In genomic region chr17:39197380-39198185, GRCh38 we compare ENCODE assay signal across 8 cellular contexts. TPM values are rescaled to one million over a fixed set of nuclear protein-coding genes. Genes with fewer than 3 reads are reported as not detected.
DNase-seq lines count a peak whose midpoint lies in the region; ATAC-seq and TF ChIP-seq lines count a peak whose summit lies in the region.

TSS of gene CACNB1 (minus strand) at chr17:39197669. CDS start at chr17:39197495, 174 bp downstream.

- peaks cover 35% of the 10 kb centered on the region for H3K4me1 Mint-ChIP-seq in Calu3 (ENCODE audit: low read depth, unreplicated experiment)

- H4K20me1 ChIP-seq in PC-9 (ENCODE audit: insufficient read depth) = peaks cover 15% of the 10 kb centered on the region

- CTCF ChIA-PET in Calu3 (lab: Charles Lee) = interaction anchor here (0.7 to 2.9 kb wide), 10 partner anchors 9 to 79 kb away, joined by 3 to 27 read pairs (median 4); no protein-coding TSS in a partner anchor
- CTCF ChIA-PET in PC-9 (lab: Charles Lee) = interaction anchor here (0.6 to 0.7 kb wide), 2 partner anchors 35 to 153 kb away, joined by 4 to 6 read pairs; no protein-coding TSS in a partner anchor

- H2AFZ ChIP-seq in PC-9 = peak within 1 kb of the TSS; percentile 91

- no peak within 1 kb of the TSS for H3K27ac ChIP-seq in PC-9
- peak within 1 kb of the TSS; percentile 86 to 97 (median 94) for H3K27ac ChIP-seq in esophagus muscularis mucosa (replicated peaks in 1 of 4)

- H3K27ac Mint-ChIP-seq in Calu3 (ENCODE audit: unreplicated experiment) = peak within 1 kb of the TSS; percentile 99

- no peaks in the 10 kb centered on the region for H3K9me3 Mint-ChIP-seq in Calu3 (ENCODE audit: low read depth, unreplicated experiment)

- POLR2A ChIA-PET in PC-9 (lab: Charles Lee; ENCODE audit: unreplicated experiment) = interaction anchor here (0.7 kb wide), 1 partner anchor 343 kb away, joined by 4 read pairs; no protein-coding TSS in a partner anchor

- ATAC-seq in HG03025 (IDR thresholded peaks at IDR 0.05; ENCODE audit: low FRiP score, unreplicated experiment) = no peak

- TF ChIP-seq POLR2A in esophagus muscularis mucosa (IDR thresholded peaks at IDR 0.05; ENCODE audit: low read depth) = peak; percentile 41

- no peaks in the 10 kb centered on the region for H3K9me2 ChIP-seq in PC-9 (ENCODE audit: insufficient read depth)

- TF ChIP-seq EP300 in esophagus muscularis mucosa (IDR thresholded peaks at IDR 0.05) = no peak

- DNase-seq in Calu3 (peak; percentile 98), HPDE6-E6E7 (ENCODE audit: extremely low spot score) (peak; percentile 72), PC-9 (peak; percentile 53 to 78), esophagus muscularis mucosa (ENCODE audit: extremely low spot score) (no peak), myocyte (ENCODE audit: low read depth) (peak; percentile 83)
- peak; percentile 79 to 85 for DNase-seq in activated T-cell treated with anti-CD3 and anti-CD28 coated beads, Interleukin-2, amount 50 U/mL, for 48 hours
- peak; percentile 22 to 44 for DNase-seq in stimulated activated CD8-positive, alpha-beta memory T cell treated with anti-CD3 and anti-CD28 coated beads, Interleukin-7, amount 100 ng/mL, for 1 hour (ENCODE audit: low read depth in 2 of 2)

- peak within 1 kb of the TSS; percentile 86 for H3K4me3 Mint-ChIP-seq in Calu3 (ENCODE audit: low read depth, unreplicated experiment)

- H3K36me3 Mint-ChIP-seq in Calu3 (ENCODE audit: insufficient read depth, unreplicated experiment) = peaks cover 71% of the 10 kb centered on the region

- H3K4me2 ChIP-seq in PC-9 = peak within 1 kb of the TSS; percentile 90

- H3K9me3 ChIP-seq in PC-9 (ENCODE audit: insufficient read depth, low read depth) = no peaks in the 10 kb centered on the region
- H3K9me3 ChIP-seq in esophagus muscularis mucosa = no peaks in the 10 kb centered on the region

- no peaks in the 10 kb centered on the region for H3K27me3 ChIP-seq in PC-9 (ENCODE audit: insufficient read depth, low read depth)
- no peaks in the 10 kb centered on the region for H3K27me3 ChIP-seq in esophagus muscularis mucosa

- no peaks in the 10 kb centered on the region for H3K27me3 Mint-ChIP-seq in Calu3 (ENCODE audit: unreplicated experiment)

- TF ChIP-seq CTCF in Calu3 (IDR thresholded peaks at IDR 0.05; ENCODE audit: unreplicated experiment) (peak; percentile 6), PC-9 (conservative IDR thresholded peaks at IDR 0.05) (no peak), esophagus muscularis mucosa (IDR thresholded peaks at IDR 0.05) (no peak)

- intact Hi-C loops in Calu3 (cut with micrococcal nuclease; ENCODE audit: unreplicated experiment) (loop anchor here (1.0 kb wide), 1 partner anchor 214 kb away; no protein-coding TSS in a partner anchor), PC-9 (cut with micrococcal nuclease; ENCODE audit: unreplicated experiment) (no loop called here), esophagus muscularis mucosa (cut with DNase I) (no loop called here)

- peaks cover 41% of the 10 kb centered on the region for H3K79me2 ChIP-seq in PC-9 (ENCODE audit: low read depth)

- peaks cover 21% of the 10 kb centered on the region for H3K36me3 ChIP-seq in PC-9 (ENCODE audit: low read depth)
- H3K36me3 ChIP-seq in esophagus muscularis mucosa = peaks cover 14 to 32% (median 23%) of the 10 kb centered on the region in 4 donors

- peaks cover 46% of the 10 kb centered on the region for H3F3A ChIP-seq in PC-9 (ENCODE audit: insufficient read depth, low read depth)

- H3K4me1 ChIP-seq in PC-9 (replicated peaks; ENCODE audit: insufficient read depth) = peaks cover 33% of the 10 kb centered on the region
- peaks cover 47 to 84% (median 75%) of the 10 kb centered on the region in 4 donors for H3K4me1 ChIP-seq in esophagus muscularis mucosa

- H3K4me3 ChIP-seq in PC-9 (peak within 1 kb of the TSS; percentile 92), esophagus muscularis mucosa (peak within 1 kb of the TSS; percentile 80 to 93 (median 84))

- no TSS peak for BruUV-seq in Calu3 (replicated peaks; lab: Mats Ljungman, UMichigan)
- no TSS peak for BruUV-seq in PC-9 (replicated peaks; lab: Mats Ljungman, UMichigan)

- 0% methylated on average over 18 of the region's 55 CpGs for WGBS in esophagus muscularis mucosa

RNA-seq across cellular contexts. Expression of gene CACNB1, which starts in this region (rescaled TPM):
- total RNA-seq in Calu3 (2022) (44.1 and 52.1 TPM in 2 replicates), PC-9 (2021) (21.4 and 26.0 TPM in 2 replicates), esophagus muscularis mucosa (1 to 10 TPM; 3.1 to 8.0 (median 5.4) TPM), myocyte (190 and 408 TPM in 2 replicates)
- 136 TPM for polyA plus RNA-seq in myocyte (2012)
